Comparison of ENCODE assay signal across 19 cellular contexts in genomic region chrX:378443-378842, GRCh38. TPM values are rescaled to one million over a fixed set of nuclear protein-coding genes. Genes with fewer than 3 reads are reported as not detected.
DNase-seq lines count a peak whose midpoint lies in the region; ATAC-seq, FAIRE-seq and TF ChIP-seq lines count a peak whose summit lies in the region.
"Had no signal": no experiment of that assay in that cellular context is flagged by ENCODE, and none has a peak within 500 bp of the region (broad histone marks: within the 10 kb centered on the region; RNA-seq: fewer than 3 reads in every experiment).

No MANE protein-coding gene starts in this region.

- no peak for TF ChIP-seq CTCF in DOHH2 (IDR thresholded peaks at IDR 0.05; ENCODE audit: low read depth, low read length, poor library complexity, severe bottlenecking)
- no peak for TF ChIP-seq CTCF in kidney (IDR thresholded peaks at IDR 0.05; ENCODE audit: borderline replicate concordance, extremely low read depth, insufficient read depth)

- peaks cover 9% of the 10 kb centered on the region for H3K36me3 Mint-ChIP-seq in T-helper 17 cell (ENCODE audit: low read depth)

- no peaks in the 10 kb centered on the region for H3K9me3 ChIP-seq in DOHH2 (ENCODE audit: control insufficient read depth, insufficient read depth, low read length)
- H3K9me3 ChIP-seq in T-helper 17 cell (ENCODE audit: control insufficient read depth, low read length, poor library complexity, severe bottlenecking) = no peaks in the 10 kb centered on the region
- H3K9me3 ChIP-seq in kidney (ENCODE audit: control insufficient read depth in 1 of 2, low read length in 2 of 2) = no peaks in the 10 kb centered on the region
- H3K9me3 ChIP-seq: Caco-2, transverse colon had no signal

- WGBS in mesendoderm (ENCODE audit: extremely low coverage, insufficient coverage, low lambda C conversion rate) = no CpG with 5 or more reads among the region's 13 CpGs

- no peak overlapping the region for H3K4ac ChIP-seq in mesendoderm (ENCODE audit: low read depth, low read length)

- no peaks in the 10 kb centered on the region for H3K27me3 ChIP-seq in DOHH2 (ENCODE audit: control insufficient read depth, low read length)
- H3K27me3 ChIP-seq in mesendoderm (ENCODE audit: insufficient read depth, low read length, poor library complexity) = peaks cover 3% of the 10 kb centered on the region

- no peak overlapping the region for H4K8ac ChIP-seq in mesendoderm (ENCODE audit: low read depth, low read length)

- intact Hi-C loops in kidney (cut with DNase I) = no loop called here

- no peak overlapping the region for H2BK5ac ChIP-seq in mesendoderm (ENCODE audit: low read length)

- H3K4me1 ChIP-seq in DOHH2 (ENCODE audit: control insufficient read depth, low read length) (peaks cover 38% of the 10 kb centered on the region), kidney (ENCODE audit: control insufficient read depth in 1 of 2, insufficient read depth in 1 of 2, low read depth in 1 of 2, low read length in 2 of 2) (peaks cover 0 to 7% of the 10 kb centered on the region in 2 donors), mesendoderm (ENCODE audit: control insufficient read depth, low read depth, low read length) (no peaks in the 10 kb centered on the region)

- no peak overlapping the region for H3K56ac ChIP-seq in mesendoderm (ENCODE audit: low read length)

- H3K9me2 ChIP-seq in DOHH2 (replicated peaks; ENCODE audit: control insufficient read depth, low read length) = no peaks in the 10 kb centered on the region

- no peak overlapping the region for H4K5ac ChIP-seq in mesendoderm (ENCODE audit: low read length)

- H2AK5ac ChIP-seq in mesendoderm (ENCODE audit: low read length) = no peak overlapping the region

- no peak overlapping the region for H3K23ac ChIP-seq in mesendoderm (ENCODE audit: low read length)

- peaks cover 86% of the 10 kb centered on the region for H3K79me2 ChIP-seq in DOHH2 (ENCODE audit: control insufficient read depth, low read length)
- H3K79me2 ChIP-seq in mesendoderm (ENCODE audit: control insufficient read depth, insufficient read depth, low read length) = peaks cover 19% of the 10 kb centered on the region

- ATAC-seq in T-helper 17 cell = no peak

- H3K4me3 Mint-ChIP-seq in T-helper 17 cell = no peak overlapping the region
- H3K4me3 Mint-ChIP-seq: HFFc6 had no signal

- H3K27me3 Mint-ChIP-seq in T-helper 17 cell = peaks cover 18% of the 10 kb centered on the region

- H3F3A ChIP-seq in DOHH2 (ENCODE audit: control insufficient read depth, insufficient read depth) = peaks cover 10% of the 10 kb centered on the region

- H3K79me1 ChIP-seq in mesendoderm (ENCODE audit: low read length) = peaks cover 18% of the 10 kb centered on the region

- peaks cover 16% of the 10 kb centered on the region for H3K36me3 ChIP-seq in DOHH2 (ENCODE audit: control insufficient read depth, low read length)
- no peaks in the 10 kb centered on the region for H3K36me3 ChIP-seq in kidney (ENCODE audit: control insufficient read depth in 1 of 2, insufficient read depth in 2 of 2, low read length in 2 of 2)
- no peaks in the 10 kb centered on the region for H3K36me3 ChIP-seq in mesendoderm (ENCODE audit: control insufficient read depth, insufficient read depth, low read length)
- H3K36me3 ChIP-seq: transverse colon had no signal

- no peak overlapping the region for H2BK15ac ChIP-seq in mesendoderm (replicated peaks; ENCODE audit: low read depth)

- no peak overlapping the region for H3K18ac ChIP-seq in mesendoderm (ENCODE audit: low read length)

- H3K9ac ChIP-seq in kidney (ENCODE audit: low read length in 2 of 2) (no peak overlapping the region), mesendoderm (ENCODE audit: low read length) (no peak overlapping the region)
- H3K9ac ChIP-seq: KMS-11 had no signal

- no peak for FAIRE-seq in kidney (lab: Jason Lieb, UNC)

- peaks cover 22% of the 10 kb centered on the region for H3K4me1 Mint-ChIP-seq in T-helper 17 cell

- 0 out of 2 replicates have a peak, but pooled peaks cover 3% of the 10 kb centered on the region for H4K20me1 ChIP-seq in DOHH2 (ENCODE audit: control insufficient read depth, insufficient read depth, low read depth, low read length)

- H3K4me2 ChIP-seq in DOHH2 (ENCODE audit: low read length) = no peak overlapping the region
- no peak overlapping the region for H3K4me2 ChIP-seq in mesendoderm (ENCODE audit: low read length)
- H3K4me2 ChIP-seq: KMS-11 had no signal

- no peak overlapping the region for H2BK120ac ChIP-seq in mesendoderm (ENCODE audit: low read depth, low read length)

- H3K27ac ChIP-seq in DOHH2 (ENCODE audit: low read depth, low read length) = 0 out of 2 replicates have a peak overlapping the region, but pooled peaks have one; percentile 6
- H3K27ac ChIP-seq in kidney (ENCODE audit: low read depth in 2 of 2, low read length in 2 of 2) = no peak overlapping the region
- H3K27ac ChIP-seq in mesendoderm (ENCODE audit: low read depth, low read length) = no peak overlapping the region
- H3K27ac ChIP-seq: KMS-11, transverse colon had no signal

- peak overlapping the region; percentile 24 for H3K27ac Mint-ChIP-seq in T-helper 17 cell
- H3K27ac Mint-ChIP-seq: HFFc6 had no signal

- peak; percentile 21 for DNase-seq in activated CD4-positive, alpha-beta T cell treated with anti-CD3 and anti-CD28 coated beads for 48 hours
- no peak for DNase-seq in activated CD4-positive, alpha-beta T cell treated with anti-CD3 and anti-CD28 coated beads for 1 hour
- DNase-seq in T-helper 17 cell = no peak
- peak; percentile 8 for DNase-seq in kidney
- DNase-seq in mesendoderm = no peak
- DNase-seq in cerebellar cortex (ENCODE audit: low spot score) = no peak
- DNase-seq in D341Med (ENCODE audit: low spot score) = no peak
- DNase-seq: 8988T; amygdala; Caco-2; HFFc6; mammary epithelial cell; NCI-H187; retina; SIG-M5; stimulated activated CD4-positive, alpha-beta T cell treated with anti-CD3 and anti-CD28 coated beads, Interleukin-4, amount 100 ng/mL, for 24 hours; transverse colon had no signal

- H3K4me3 ChIP-seq in DOHH2 (ENCODE audit: low read length) (no peak overlapping the region), kidney (ENCODE audit: low read length in 2 of 2) (no peak overlapping the region), mesendoderm (ENCODE audit: low read length) (no peak overlapping the region)
- H3K4me3 ChIP-seq: transverse colon had no signal

RNA-seq across cellular contexts. Expression of gene PPP2R3B, which starts 8.3 kb away (rescaled TPM):
- total RNA-seq in T-helper 17 cell (10 to 100 TPM; 18.5 to 19.1 TPM), kidney (14.4 TPM)
- polyA plus RNA-seq in kidney (ENCODE audit: insufficient read depth, low read depth, low replicate concordance) = 14.1 TPM
- polyA plus RNA-seq in mesendoderm (2013, experiment 1 of 2) = 26.4 TPM
- polyA plus RNA-seq in mesendoderm (2013, experiment 2 of 2) = 27.4 TPM

RNA-seq across cellular contexts. Expression of gene GTPBP6, which starts 59.8 kb away (rescaled TPM):
- total RNA-seq in T-helper 17 cell = 10 to 100 TPM; 67.7 to 69.0 TPM
- total RNA-seq in kidney = 50.1 TPM
- 61.9 TPM for polyA plus RNA-seq in kidney (ENCODE audit: insufficient read depth, low read depth, low replicate concordance)
- polyA plus RNA-seq in mesendoderm (2013, experiment 1 of 2) = 38.4 TPM
- polyA plus RNA-seq in mesendoderm (2013, experiment 2 of 2) = 38.5 TPM

Comparison
In these comparisons a context has a peak if more than half of its experiments do, and no peak if none do; other contexts are left out.
1. DNase-seq: peak in activated CD4-positive, alpha-beta T cell treated with anti-CD3 and anti-CD28 coated beads for 48 hours (single experiment) and kidney (single experiment); none in activated CD4-positive, alpha-beta T cell treated with anti-CD3 and anti-CD28 coated beads for 1 hour (single experiment), T-helper 17 cell (0 of 3), mesendoderm (single experiment), cerebellar cortex (single experiment) and D341Med (single experiment).